Comparison of ENCODE assay signal across 33 cellular contexts in the genomic region with DNA sequence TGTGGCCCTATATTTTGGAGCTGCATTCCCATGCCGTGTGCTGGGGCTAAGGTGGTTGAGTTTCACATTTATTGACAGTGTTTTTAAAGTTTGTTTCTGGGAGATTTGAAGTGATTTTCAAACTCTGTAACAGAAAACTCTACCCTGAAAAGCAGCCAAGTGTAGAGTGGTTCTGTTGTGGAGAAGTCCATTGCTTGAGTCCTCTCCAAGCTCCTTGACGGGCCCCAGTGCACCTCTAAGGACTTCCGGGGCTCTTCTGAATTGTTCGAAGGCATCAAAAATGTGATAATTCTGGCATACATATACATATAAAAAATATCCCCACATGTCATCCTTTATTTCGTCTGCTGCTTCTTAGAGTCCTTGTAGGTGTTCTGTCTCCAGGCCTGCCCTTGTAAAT. TPM values are rescaled to one million over a fixed set of nuclear protein-coding genes. Genes with fewer than 3 reads are reported as not detected.
"Had no signal": no experiment of that assay in that cellular context is flagged by ENCODE, and none has a peak within 500 bp of the region (broad histone marks: within the 10 kb centered on the region; RNA-seq: fewer than 3 reads in every experiment).

No MANE protein-coding gene starts in this region.

- H3K27me3 ChIP-seq: neutrophil, ovary, right lobe of liver, sigmoid colon, stomach, transverse colon, vagina had no signal

- H3K79me2 ChIP-seq: parathyroid adenoma had no signal

- H3K9me3 ChIP-seq: neutrophil, ovary, psoas muscle, right lobe of liver, sigmoid colon, stomach, thoracic aorta, tibial artery, transverse colon, vagina had no signal

- H3K4me1 Mint-ChIP-seq: naive thymus-derived CD4-positive, alpha-beta T cell; natural killer cell; nephron; neural crest cell; stimulated activated effector memory CD8-positive, alpha-beta T cell treated with anti-CD3 and anti-CD28 coated beads, Interleukin-12 subunit alpha, Interleukin-12 subunit beta, amount 100 ng/mL, for 72 hours; stimulated activated naive B cell treated with anti-CD40 and anti-IgM and Interleukin-4, amounts not matched to agents 10 μg/mL and 1 μg/mL and 100 μg/mL, for 72 hours had no signal

- H3K27ac ChIP-seq: neutrophil, ovary, parathyroid adenoma, psoas muscle, right lobe of liver, sigmoid colon, stomach, thoracic aorta, tibial artery, transverse colon, vagina had no signal

- H3K4me3 ChIP-seq: ovary, psoas muscle, right lobe of liver, sigmoid colon, stomach, thoracic aorta, tibial artery, transverse colon, vagina had no signal

- H3K36me3 Mint-ChIP-seq: naive thymus-derived CD4-positive, alpha-beta T cell; natural killer cell; stimulated activated effector memory CD8-positive, alpha-beta T cell treated with anti-CD3 and anti-CD28 coated beads, Interleukin-12 subunit alpha, Interleukin-12 subunit beta, amount 100 ng/mL, for 72 hours; stimulated activated naive B cell treated with anti-CD40 and anti-IgM and Interleukin-4, amounts not matched to agents 10 μg/mL and 1 μg/mL and 100 μg/mL, for 72 hours; type B pancreatic cell had no signal

- H3K4me3 Mint-ChIP-seq: naive thymus-derived CD4-positive, alpha-beta T cell; natural killer cell; nephron; neural crest cell; stimulated activated effector memory CD8-positive, alpha-beta T cell treated with anti-CD3 and anti-CD28 coated beads, Interleukin-12 subunit alpha, Interleukin-12 subunit beta, amount 100 ng/mL, for 72 hours; stimulated activated naive B cell treated with anti-CD40 and anti-IgM and Interleukin-4, amounts not matched to agents 10 μg/mL and 1 μg/mL and 100 μg/mL, for 72 hours; stimulated activated naive CD8-positive, alpha-beta T cell treated with anti-CD3 and anti-CD28 coated beads, Interleukin-15, Interleukin-2, amounts not matched to agents 100 ng/mL and 50 ng/mL, for 24 hours; type B pancreatic cell had no signal

- H3K9me3 Mint-ChIP-seq: natural killer cell; neural crest cell; stimulated activated effector memory CD8-positive, alpha-beta T cell treated with anti-CD3 and anti-CD28 coated beads, Interleukin-12 subunit alpha, Interleukin-12 subunit beta, amount 100 ng/mL, for 72 hours; stimulated activated naive B cell treated with anti-CD40 and anti-IgM and Interleukin-4, amounts not matched to agents 10 μg/mL and 1 μg/mL and 100 μg/mL, for 72 hours; stimulated activated naive CD8-positive, alpha-beta T cell treated with anti-CD3 and anti-CD28 coated beads, Interleukin-15, Interleukin-2, amounts not matched to agents 100 ng/mL and 50 ng/mL, for 24 hours; type B pancreatic cell had no signal

- DNase-seq: naive thymus-derived CD4-positive, alpha-beta T cell; natural killer cell; nucleus accumbens; ovary; posterior cingulate gyrus; psoas muscle; right lobe of liver; sigmoid colon; small intestine; stimulated activated CD4-positive, alpha-beta T cell treated with anti-CD3 and anti-CD28 coated beads, Interleukin-15, amount 100 ng/mL, for 24 hours; stimulated activated CD4-positive, alpha-beta T cell treated with anti-CD3 and anti-CD28 coated beads, Interleukin-2, amount 100 ng/mL, for 24 hours; stimulated activated CD4-positive, alpha-beta T cell treated with anti-CD3 and anti-CD28 coated beads, Interleukin-2, amount 100 ng/mL, for 48 hours; stimulated activated CD4-positive, alpha-beta T cell treated with anti-CD3 and anti-CD28 coated beads, Interleukin-4, amount 100 ng/mL, for 24 hours; stimulated activated naive B cell treated with anti-CD40 and anti-IgM and Interleukin-4, amounts not matched to agents 10 μg/mL and 1 μg/mL and 100 μg/mL, for 72 hours; stimulated activated naive CD4-positive, alpha-beta T cell treated with Interleukin-2 at 50 U/mL for 16 hours; stomach; tibial artery; transverse colon had no signal

- H3K4me1 ChIP-seq: parathyroid adenoma, psoas muscle, right lobe of liver, sigmoid colon, stomach, tibial artery, transverse colon, vagina had no signal

- H3K36me3 ChIP-seq: neutrophil, ovary, right lobe of liver, sigmoid colon, stomach, thoracic aorta, tibial artery, transverse colon, vagina had no signal

- H3K27ac Mint-ChIP-seq: naive thymus-derived CD4-positive, alpha-beta T cell; natural killer cell; nephron; progenitor cell of endocrine pancreas; stimulated activated effector memory CD8-positive, alpha-beta T cell treated with anti-CD3 and anti-CD28 coated beads, Interleukin-12 subunit alpha, Interleukin-12 subunit beta, amount 100 ng/mL, for 72 hours; stimulated activated naive B cell treated with anti-CD40 and anti-IgM and Interleukin-4, amounts not matched to agents 10 μg/mL and 1 μg/mL and 100 μg/mL, for 72 hours; stimulated activated naive CD8-positive, alpha-beta T cell treated with anti-CD3 and anti-CD28 coated beads, Interleukin-15, Interleukin-2, amounts not matched to agents 100 ng/mL and 50 ng/mL, for 24 hours; type B pancreatic cell had no signal

- H2AFZ ChIP-seq: parathyroid adenoma had no signal

- H3K27me3 Mint-ChIP-seq: progenitor cell of endocrine pancreas had no signal

- ATAC-seq: naive thymus-derived CD4-positive, alpha-beta T cell; natural killer cell; psoas muscle; right cardiac atrium; right lobe of liver; stimulated activated effector memory CD8-positive, alpha-beta T cell treated with anti-CD3 and anti-CD28 coated beads, Interleukin-12 subunit alpha, Interleukin-12 subunit beta, amount 100 ng/mL, for 72 hours; stimulated activated naive B cell treated with anti-CD40 and anti-IgM and Interleukin-4, amounts not matched to agents 10 μg/mL and 1 μg/mL and 100 μg/mL, for 72 hours had no signal

RNA-seq across cellular contexts. Expression of a gene that starts 5.0 kb away (rescaled TPM):
- total RNA-seq: natural killer cell, omental fat pad, progenitor cell of endocrine pancreas, right cardiac atrium, right lobe of liver, sigmoid colon, skeletal muscle tissue, stomach, subcutaneous adipose tissue, thoracic aorta, transverse colon, ureter, vagina had no signal

RNA-seq across cellular contexts. Expression of a gene that starts 25.5 kb away (rescaled TPM):
- total RNA-seq: naive thymus-derived CD4-positive, alpha-beta T cell; natural killer cell; neural crest cell; progenitor cell of endocrine pancreas; right lobe of liver had no signal
